ENCODE assay signal across 8 cellular contexts in the genomic region with DNA sequence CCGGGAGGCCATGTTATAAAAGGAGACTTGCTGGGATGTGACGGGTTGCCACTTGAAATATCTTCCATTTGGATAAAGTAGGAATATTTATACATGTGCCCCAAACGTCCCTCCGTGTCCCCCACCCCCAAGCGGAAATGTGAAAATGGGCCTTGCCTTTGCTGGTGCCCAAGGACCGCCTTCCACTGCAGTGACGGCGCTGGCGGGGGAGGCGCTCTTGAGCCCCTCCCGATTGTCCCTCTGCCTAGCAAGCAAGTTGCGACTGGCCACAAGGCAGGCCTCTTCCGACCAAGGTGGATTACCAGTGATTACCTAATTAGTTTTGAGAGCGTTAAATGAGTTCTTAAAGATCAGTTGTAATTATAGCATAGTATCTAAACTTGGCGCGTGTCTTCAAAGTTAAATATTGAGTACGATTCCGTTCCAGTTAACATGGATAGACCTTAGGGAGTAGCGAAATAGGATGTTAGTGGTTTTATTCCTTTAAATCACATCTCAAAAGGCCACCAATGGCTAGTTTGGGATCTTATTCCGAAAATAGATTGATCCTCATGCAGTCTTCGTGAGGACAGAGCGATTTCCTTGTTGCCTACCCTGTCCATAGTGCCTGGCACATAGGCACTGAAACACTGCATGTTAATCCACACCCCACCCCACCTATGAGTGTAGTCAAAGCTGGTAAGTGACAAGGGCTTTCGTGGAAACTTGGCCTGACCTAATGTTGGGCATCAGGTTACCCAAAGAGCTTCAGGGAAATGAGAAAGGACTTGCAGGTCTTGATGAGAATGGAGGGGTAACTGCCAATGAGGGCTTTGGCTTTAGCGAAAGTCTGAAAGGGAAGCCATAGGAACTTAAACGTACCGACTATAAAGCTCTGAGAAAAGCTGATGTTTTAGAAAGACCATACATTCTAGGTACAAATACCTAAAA. TPM values are rescaled to one million over a fixed set of nuclear protein-coding genes. Genes with fewer than 3 reads are reported as not detected.
DNase-seq lines count a peak whose midpoint lies in the region; ATAC-seq, FAIRE-seq and TF ChIP-seq lines count a peak whose summit lies in the region.

No MANE protein-coding gene starts in this region.

- H3K4me1 Mint-ChIP-seq in astrocyte (ENCODE audit: low read depth, unreplicated experiment) = peaks cover 19% of the 10 kb centered on the region

- DNase-seq in GM12892 (ENCODE audit: insufficient read length) = peak; percentile 64
- DNase-seq in NCI-H1930 (lab: John Stamatoyannopoulos, UW) = peak; percentile 64 to 67
- DNase-seq in T-helper 9 cell = peak; percentile 75
- peak; percentile 77 for DNase-seq in astrocyte (ENCODE audit: low read depth)
- DNase-seq in right cardiac atrium = peak; percentile 91 to 96 (median 95)
- DNase-seq in psoas muscle = peak; percentile 89 to 92

- intact Hi-C loops in right cardiac atrium (cut with DNase I) = loop anchor here in 1 of 4 donors (5.0 kb wide), 1 partner anchor 50 kb away; a partner anchor contains a TSS
- intact Hi-C loops in psoas muscle (cut with DNase I) = loop anchor here in 1 of 2 donors (2.0 to 5.0 kb wide), 3 partner anchors 49 to 210 kb away; a partner anchor contains a TSS

- TF ChIP-seq CTCF in astrocyte (IDR thresholded peaks at IDR 0.05; ENCODE audit: insufficient read depth, low read depth, low read length) (peak; percentile 29), psoas muscle (IDR thresholded peaks at IDR 0.05) (peak; percentile 20)

- peaks cover 53% of the 10 kb centered on the region for H3K79me2 ChIP-seq in astrocyte (ENCODE audit: insufficient read depth, low read length)

- peak; percentile 54 for ATAC-seq in HG02885 (IDR thresholded peaks at IDR 0.05; ENCODE audit: poor library complexity, unreplicated experiment)
- peak; percentile 82 to 84 for ATAC-seq in right cardiac atrium
- ATAC-seq in psoas muscle = peak; percentile 79 to 82 (median 82)

- H4K20me1 ChIP-seq in astrocyte (ENCODE audit: insufficient read depth, low read length) = peaks cover 55% of the 10 kb centered on the region

- H3K9ac ChIP-seq in astrocyte (ENCODE audit: low read length) = peak overlapping the region; percentile 100

- H3K36me3 Mint-ChIP-seq in astrocyte (ENCODE audit: low read depth, unreplicated experiment) = peaks cover 17% of the 10 kb centered on the region

- peak overlapping the region; percentile 98 for H3K4me3 Mint-ChIP-seq in astrocyte (ENCODE audit: unreplicated experiment)

- H3K27me3 Mint-ChIP-seq in astrocyte (ENCODE audit: low read depth, unreplicated experiment) = no peaks in the 10 kb centered on the region

- H3K36me3 ChIP-seq in astrocyte (ENCODE audit: insufficient read depth, low read length) (peaks cover 35% of the 10 kb centered on the region), psoas muscle (ENCODE audit: insufficient read depth in 1 of 2, low read depth in 1 of 2) (peaks cover 7 to 41% of the 10 kb centered on the region in 2 donors), urinary bladder (ENCODE audit: insufficient read depth) (peaks cover 2% of the 10 kb centered on the region)

- TF ChIP-seq POLR2A in GM12892 (IDR thresholded peaks at IDR 0.05; ENCODE audit: low read depth, low read length) = peak; percentile 65

- H3K27ac ChIP-seq in astrocyte (ENCODE audit: low read depth, low read length) = peak overlapping the region; percentile 98
- peak overlapping the region; percentile 99 for H3K27ac ChIP-seq in right cardiac atrium (ENCODE audit: low read length)
- peak overlapping the region; percentile 89 for H3K27ac ChIP-seq in psoas muscle
- peak overlapping the region; percentile 100 for H3K27ac ChIP-seq in urinary bladder (ENCODE audit: low read depth)

- peak overlapping the region; percentile 24 for H2AFZ ChIP-seq in astrocyte (ENCODE audit: low read depth, low read length)

- peak overlapping the region; percentile 89 for H3K27ac Mint-ChIP-seq in astrocyte (ENCODE audit: unreplicated experiment)

- H3K27me3 ChIP-seq in astrocyte (ENCODE audit: insufficient read depth, low read length) (no peaks in the 10 kb centered on the region), right cardiac atrium (ENCODE audit: control insufficient read depth, insufficient read depth) (no peaks in the 10 kb centered on the region), psoas muscle (ENCODE audit: insufficient read depth in 3 of 3, low read length in 2 of 3) (no peaks in the 10 kb centered on the region)

- H3K4me2 ChIP-seq in astrocyte (ENCODE audit: low read length) = peak overlapping the region; percentile 88

- H3K9me3 ChIP-seq in astrocyte (ENCODE audit: insufficient read depth, low read depth, low read length) (no peaks in the 10 kb centered on the region), right cardiac atrium (ENCODE audit: control insufficient read depth, low read length) (no peaks in the 10 kb centered on the region), psoas muscle (no peaks in the 10 kb centered on the region)

- peak overlapping the region; percentile 78 for H3K4me3 ChIP-seq in astrocyte (ENCODE audit: insufficient read depth, low read depth, low read length)
- H3K4me3 ChIP-seq in right cardiac atrium (ENCODE audit: low read length) = peak overlapping the region; percentile 83
- H3K4me3 ChIP-seq in psoas muscle = peak overlapping the region; percentile 70
- peak overlapping the region; percentile 96 for H3K4me3 ChIP-seq in urinary bladder (ENCODE audit: low read depth, low read length)

- H3K9me3 Mint-ChIP-seq in astrocyte (ENCODE audit: unreplicated experiment) = no peaks in the 10 kb centered on the region

- H3K4me1 ChIP-seq in astrocyte (ENCODE audit: insufficient read depth, low read length) (peaks cover 27% of the 10 kb centered on the region), right cardiac atrium (ENCODE audit: control insufficient read depth, insufficient read depth, low read length) (no peaks in the 10 kb centered on the region), psoas muscle (peaks cover 11% of the 10 kb centered on the region), urinary bladder (ENCODE audit: insufficient read depth) (no peaks in the 10 kb centered on the region)

- WGBS in right cardiac atrium = 3% methylated on average over 26 of the region's 26 CpGs
- 5 to 8% (median 7%) methylated on average over 26 of the region's 26 CpGs for WGBS in psoas muscle, 3 donors
- 2% methylated on average over 26 of the region's 26 CpGs for WGBS in urinary bladder

- FAIRE-seq in GM12892 (lab: Jason Lieb, UNC) (peak; percentile 77), astrocyte (lab: Jason Lieb, UNC) (no peak)

RNA-seq across cellular contexts. Expression of a gene that starts 1.1 kb away (rescaled TPM):
- polyA plus RNA-seq in GM12892 (2012; ENCODE audit: missing spikeins) = 3,328 TPM
- total RNA-seq in astrocyte = 1,461 and 1,628 TPM in 2 replicates
- 100 to 1,000 TPM; 411 to 510 (median 490) TPM for total RNA-seq in right cardiac atrium
- polyA plus RNA-seq in right cardiac atrium = 1,145 TPM
- 100 to 1,000 TPM; 251 to 725 (median 513) TPM for total RNA-seq in psoas muscle
- polyA plus RNA-seq in psoas muscle = 1,000 to 10,000 TPM; 1,071 to 3,448 (median 1,168) TPM
- 1,408 TPM for total RNA-seq in urinary bladder
- polyA plus RNA-seq in urinary bladder = 1,866 TPM

RNA-seq across cellular contexts. Expression of a gene that starts 48.9 kb away (rescaled TPM):
- 56.1 TPM for polyA plus RNA-seq in GM12892 (2012; ENCODE audit: missing spikeins)
- 62.5 and 76.8 TPM in 2 replicates for total RNA-seq in astrocyte
- 10 to 100 TPM; 47.4 to 61.6 (median 51.2) TPM for total RNA-seq in right cardiac atrium
- polyA plus RNA-seq in right cardiac atrium = 36.3 TPM
- 10 to 100 TPM; 25.0 to 32.9 (median 28.6) TPM for total RNA-seq in psoas muscle
- 10 to 100 TPM; 11.7 to 16.0 (median 15.3) TPM for polyA plus RNA-seq in psoas muscle
- 13.3 TPM for total RNA-seq in urinary bladder
- polyA plus RNA-seq in urinary bladder = 36.7 TPM

RNA-seq across cellular contexts. Expression of a gene that starts 50.3 kb away (rescaled TPM):
- 149 TPM for polyA plus RNA-seq in GM12892 (2012; ENCODE audit: missing spikeins)
- total RNA-seq in astrocyte (93.4 and 105 TPM in 2 replicates), right cardiac atrium (100 to 1,000 TPM; 195 to 233 (median 224) TPM), psoas muscle (100 to 1,000 TPM; 121 to 155 (median 127) TPM), urinary bladder (173 TPM)
- polyA plus RNA-seq in right cardiac atrium (163 TPM), psoas muscle (100 to 1,000 TPM in 1 of 3 donors, 10 to 100 TPM in 2; 37.1 to 129 (median 66.5) TPM), urinary bladder (127 TPM)

Comparison
In these comparisons a context has a peak if more than half of its experiments do, and no peak if none do; other contexts are left out.
1. Peak in every context shown above with its lines: DNase-seq, ATAC-seq, H3K4me3 ChIP-seq and H3K27ac ChIP-seq.